ENCODE assay signal across 16 cellular contexts in genomic region chr17:58343131-58343530, GRCh38. TPM values are rescaled to one million over a fixed set of nuclear protein-coding genes. Genes with fewer than 3 reads are reported as not detected.
DNase-seq lines count a peak whose midpoint lies in the region; ATAC-seq, FAIRE-seq and TF ChIP-seq lines count a peak whose summit lies in the region.
"Had no signal": no experiment of that assay in that cellular context is flagged by ENCODE, and none has a peak within 500 bp of the region (broad histone marks: within the 10 kb centered on the region; RNA-seq: fewer than 3 reads in every experiment).

No MANE protein-coding gene starts in this region.

- TF ChIP-seq EP300 in HepG2 (IDR thresholded peaks at IDR 0.05; ENCODE audit: low read depth in 2 of 2, low read length in 2 of 2), result no peak
- TF ChIP-seq EP300 in HepG2 (CRISPR knock-in tag; IDR thresholded peaks at IDR 0.05; ENCODE audit: borderline replicate concordance), result no peak

- H3K27ac ChIP-seq in HepG2 (ENCODE audit: extremely low read length, insufficient read depth, low read length) (no peak overlapping the region), right lobe of liver (no peak overlapping the region), osteoblast (ENCODE audit: low read depth, low read length) (no peak overlapping the region)
- H3K27ac ChIP-seq: parathyroid adenoma had no signal

- H4K20me1 ChIP-seq in HepG2 (ENCODE audit: insufficient read depth, low read length) (no peaks in the 10 kb centered on the region), osteoblast (ENCODE audit: insufficient read depth, low read length) (no peaks in the 10 kb centered on the region)

- peaks cover 16% of the 10 kb centered on the region for H3K4me1 ChIP-seq in HepG2 (ENCODE audit: insufficient read depth, low read length)
- no peaks in the 10 kb centered on the region for H3K4me1 ChIP-seq in right lobe of liver
- H3K4me1 ChIP-seq in osteoblast (ENCODE audit: insufficient read depth, low read length), result peaks cover 15% of the 10 kb centered on the region
- H3K4me1 ChIP-seq: parathyroid adenoma had no signal

- in situ Hi-C loops in HepG2 (cut with HindIII; ENCODE audit: extremely low pct_ligation_motif_present, low pct_unique_long_range_greater_than_20kb), result no loop called here

- CTCF ChIA-PET in HepG2 (lab: Yijun Ruan, JAX; ENCODE audit: low intra/inter-chr PET ratio, low total read pairs), result no interaction called here
- CTCF ChIA-PET in T-cell (lab: Charles Lee), result interaction anchor here (1.9 to 9.6 kb wide), 6 partner anchors 8 to 74 kb away, joined by 5 to 191 read pairs (median 28); partner anchors contain the start of genes RNF43 (in 1 of the 2) and SUPT4H1 (in 1 of the 2)

- intact Hi-C loops in HepG2 (cut with micrococcal nuclease; ENCODE audit: unreplicated experiment), result no loop called here
- intact Hi-C loops in right lobe of liver (cut with DNase I), result no loop called here

- H3K27me3 Mint-ChIP-seq in T-cell, result no peaks in the 10 kb centered on the region
- peaks cover 12 to 27% (median 18%) of the 10 kb centered on the region in 3 donors for H3K27me3 Mint-ChIP-seq in immature natural killer cell (ENCODE audit: low read depth in 3 of 3)

- H3K36me3 Mint-ChIP-seq in T-cell (peaks cover 33% of the 10 kb centered on the region), immature natural killer cell (peaks cover 22 to 46% (median 27%) of the 10 kb centered on the region in 3 donors)

- BruUV-seq in HepG2 (replicated peaks; lab: Mats Ljungman, UMichigan), result no TSS peak

- TF ChIP-seq RAD21 in HepG2 (CRISPR knock-in tag; IDR thresholded peaks at IDR 0.05), result no peak

- H2AFZ ChIP-seq in HepG2 (ENCODE audit: low read length), result no peak overlapping the region
- H2AFZ ChIP-seq in osteoblast (ENCODE audit: low read length), result no peak overlapping the region
- H2AFZ ChIP-seq: parathyroid adenoma had no signal

- H3K4me2 ChIP-seq in HepG2 (ENCODE audit: low read depth, low read length), result no peak overlapping the region
- H3K4me2 ChIP-seq in osteoblast (ENCODE audit: insufficient read depth, low read length), result no peak overlapping the region

- POLR2A ChIA-PET in HepG2 (lab: Yijun Ruan, JAX), result interaction anchor here (1.4 to 5.3 kb wide), 8 partner anchors 9 to 73 kb away, joined by 3 to 39 read pairs (median 12); partner anchors contain the start of genes RNF43 and SUPT4H1
- POLR2A ChIA-PET in T-cell (lab: Charles Lee), result interaction anchor here in 1 of 2 donors (1.1 kb wide), 1 partner anchor 16 kb away, joined by 3 read pairs; no protein-coding TSS in a partner anchor

- FAIRE-seq in HepG2 (lab: Jason Lieb, UNC), result no peak

- H3K36me3 ChIP-seq in HepG2 (replicated peaks in 1 of 2; ENCODE audit: control insufficient read depth in 1 of 2, insufficient read depth in 2 of 2, low read length in 2 of 2), result peaks cover 28 to 44% of the 10 kb centered on the region in 2 experiments
- peaks cover 0 to 32% (median 17%) of the 10 kb centered on the region in 4 donors for H3K36me3 ChIP-seq in right lobe of liver
- H3K36me3 ChIP-seq in osteoblast (ENCODE audit: insufficient read depth, low read length), result peaks cover 39% of the 10 kb centered on the region

- peak overlapping the region; percentile 98 to 99 for H3K27ac Mint-ChIP-seq in T-cell
- H3K27ac Mint-ChIP-seq in immature natural killer cell, result peak overlapping the region; percentile 94 to 99 (median 96)

- DNase-seq in HepG2 (ENCODE audit: low spot score) (no peak), right lobe of liver (no peak), T-cell (no peak), immature natural killer cell (no peak), iPS-NIHi11 (ENCODE audit: low spot score) (no peak), osteoblast (ENCODE audit: insufficient read length, low spot score, missing footprints) (no peak)
- DNase-seq: effector CD4-positive, alpha-beta T cell; H7; Kasumi-1; mesenchymal stem cell; NCI-H1930; NCI-H748 treated with DMSO at 0.1 percent for 48 hours had no signal

- ATAC-seq in HepG2, result no peak
- ATAC-seq in right lobe of liver, result no peak
- no peak for ATAC-seq in T-cell (replicated peaks in 1 of 4)
- ATAC-seq in GM21576 (IDR thresholded peaks at IDR 0.05; ENCODE audit: unreplicated experiment), result no peak
- no peak for ATAC-seq in GM21737 (IDR thresholded peaks at IDR 0.05; ENCODE audit: unreplicated experiment)
- ATAC-seq: Right ventricle myocardium inferior had no signal

- H3K9ac ChIP-seq in HepG2 (ENCODE audit: insufficient read depth, low read depth, low read length), result no peak overlapping the region
- H3K9ac ChIP-seq: parathyroid adenoma had no signal

- H3K4me3 ChIP-seq in HepG2 (replicated peaks in 1 of 3; ENCODE audit: insufficient read depth in 1 of 3, low read depth in 2 of 3, low read length in 3 of 3), result no peak overlapping the region
- H3K4me3 ChIP-seq in right lobe of liver, result no peak overlapping the region
- no peak overlapping the region for H3K4me3 ChIP-seq in osteoblast (ENCODE audit: insufficient read depth, low read length)

- peaks cover 91 to 98% (median 91%) of the 10 kb centered on the region in 3 donors for H3K4me1 Mint-ChIP-seq in T-cell
- peaks cover 84 to 99% of the 10 kb centered on the region in 2 donors for H3K4me1 Mint-ChIP-seq in immature natural killer cell

- peak overlapping the region; percentile 84 to 100 (median 100) for H3K4me3 Mint-ChIP-seq in T-cell
- H3K4me3 Mint-ChIP-seq in immature natural killer cell, result peak overlapping the region; percentile 80 to 95 (median 85)

- H3K9me3 Mint-ChIP-seq in T-cell (no peaks in the 10 kb centered on the region), immature natural killer cell (no peaks in the 10 kb centered on the region)

- H3K27me3 ChIP-seq in HepG2 (ENCODE audit: control insufficient read depth in 1 of 2, insufficient read depth in 2 of 2, low read length in 2 of 2) (no peaks in the 10 kb centered on the region), right lobe of liver (no peaks in the 10 kb centered on the region), osteoblast (ENCODE audit: insufficient read depth, low read length) (no peaks in the 10 kb centered on the region)

- H3K79me2 ChIP-seq in HepG2 (ENCODE audit: insufficient read depth, low read length) (no peaks in the 10 kb centered on the region), osteoblast (ENCODE audit: insufficient read depth, low read length) (no peaks in the 10 kb centered on the region)
- H3K79me2 ChIP-seq: parathyroid adenoma had no signal

- TF ChIP-seq CTCF in HepG2 (CRISPR knock-in tag; IDR thresholded peaks at IDR 0.05) (no peak), right lobe of liver (IDR thresholded peaks at IDR 0.05) (no peak), osteoblast (IDR thresholded peaks at IDR 0.05; ENCODE audit: extremely low read depth, low read depth, low read length) (no peak)

- TF ChIP-seq POLR2A in HepG2 (IDR thresholded peaks at IDR 0.05; ENCODE audit: insufficient read depth in 1 of 2, low read depth in 2 of 2, low read length in 2 of 2) (no peak), right lobe of liver (IDR thresholded peaks at IDR 0.05) (no peak)

- 98% methylated on average over 4 of the region's 4 CpGs for WGBS in HepG2 (ENCODE audit: low lambda C conversion rate)
- 73% methylated on average over 4 of the region's 4 CpGs for WGBS in right lobe of liver (ENCODE audit: insufficient coverage, low coverage, low lambda C conversion rate, missing lambda C conversion rate)

- no peaks in the 10 kb centered on the region for H3K9me3 ChIP-seq in HepG2 (ENCODE audit: low read length)
- no peaks in the 10 kb centered on the region for H3K9me3 ChIP-seq in right lobe of liver
- H3K9me3 ChIP-seq in osteoblast (ENCODE audit: low read depth, low read length), result no peaks in the 10 kb centered on the region

RNA-seq across cellular contexts. Expression of gene SUPT4H1, which starts 8.9 kb away (rescaled TPM):
- total RNA-seq in HepG2 (2016; rRNA removed; fragmentation: Illumina TruSeq; extraction: Trizol), result 155 and 252 TPM in 2 replicates
- 72.2 and 76.4 TPM in 2 replicates for total RNA-seq in HepG2 (2016; cell fraction: cytosol; rRNA removed; fragmentation: Illumina TruSeq; extraction: Trizol; ENCODE audit: low read depth)
- total RNA-seq in HepG2 (2016; cell fraction: insoluble cytoplasmic fraction; rRNA removed; fragmentation: Illumina TruSeq; extraction: Trizol), result 169 and 290 TPM in 2 replicates
- 130 and 134 TPM in 2 replicates for total RNA-seq in HepG2 (2016; cell fraction: membrane; rRNA removed; fragmentation: Illumina TruSeq; extraction: Trizol)
- total RNA-seq in HepG2 (2016; cell fraction: nucleus; rRNA removed; fragmentation: Illumina TruSeq; extraction: Trizol), result 74.4 and 75.7 TPM in 2 replicates
- polyA plus RNA-seq in HepG2 (2011; rRNA removed), result 231 and 244 TPM in 2 replicates
- 148 and 229 TPM in 2 replicates for polyA plus RNA-seq in HepG2 (2011; cell fraction: cytosol; rRNA removed)
- 65.5 and 71.0 TPM in 2 replicates for polyA plus RNA-seq in HepG2 (2011; cell fraction: nucleus; rRNA removed)
- polyA plus RNA-seq in HepG2 (2012), result 227 and 249 TPM in 2 replicates
- 105 and 107 TPM in 2 replicates for polyA plus RNA-seq in HepG2 (2016; cell fraction: cytosol; fragmentation: Illumina TruSeq; extraction: Trizol; ENCODE audit: low read depth)
- polyA plus RNA-seq in HepG2 (2016; cell fraction: insoluble cytoplasmic fraction; fragmentation: Illumina TruSeq; extraction: Trizol; ENCODE audit: low read depth), result 309 and 341 TPM in 2 replicates
- polyA plus RNA-seq in HepG2 (2016; cell fraction: membrane; fragmentation: Illumina TruSeq; extraction: Trizol; ENCODE audit: low read depth), result 144 and 156 TPM in 2 replicates
- polyA plus RNA-seq in HepG2 (2016; cell fraction: nucleus; fragmentation: Illumina TruSeq; extraction: Trizol; ENCODE audit: insufficient read depth, low read depth), result 164 and 191 TPM in 2 replicates
- 68.7 and 109 TPM in 2 replicates for polyA minus RNA-seq in HepG2 (2011; rRNA and poly(A)+ RNA removed; ENCODE audit: low replicate concordance)
- 45.1 and 56.8 TPM in 2 replicates for polyA minus RNA-seq in HepG2 (2011; cell fraction: cytosol; rRNA and poly(A)+ RNA removed)
- 51.9 and 61.5 TPM in 2 replicates for polyA minus RNA-seq in HepG2 (2011; cell fraction: nucleus; rRNA and poly(A)+ RNA removed)
- total RNA-seq in right lobe of liver, result 10 to 100 TPM; 24.8 to 50.9 (median 37.0) TPM
- 10 to 100 TPM; 40.5 to 77.3 (median 63.2) TPM for total RNA-seq in T-cell
- polyA plus RNA-seq in immature natural killer cell, result 100 to 1,000 TPM; 133 to 170 (median 136) TPM
- total RNA-seq in osteoblast, result 49.9 and 60.7 TPM in 2 replicates

RNA-seq across cellular contexts. Expression of gene TSPOAP1, which starts 14.5 kb away (rescaled TPM):
- total RNA-seq in HepG2 (2016; rRNA removed; fragmentation: Illumina TruSeq; extraction: Trizol) (not detected in 2 replicates), right lobe of liver (1 to 10 TPM in 5 of 6 experiments, under 1 TPM in 1; 0.87 to 8.3 (median 3.8) TPM), T-cell (10 to 100 TPM; 15.6 to 62.7 (median 19.9) TPM), osteoblast (3.8 and 4.3 TPM in 2 replicates)
- not detected in 2 replicates for total RNA-seq in HepG2 (2016; cell fraction: cytosol; rRNA removed; fragmentation: Illumina TruSeq; extraction: Trizol; ENCODE audit: low read depth)
- total RNA-seq in HepG2 (2016; cell fraction: insoluble cytoplasmic fraction; rRNA removed; fragmentation: Illumina TruSeq; extraction: Trizol), result not detected in 2 replicates
- not detected in 2 replicates for total RNA-seq in HepG2 (2016; cell fraction: membrane; rRNA removed; fragmentation: Illumina TruSeq; extraction: Trizol)
- not detected in 2 replicates for total RNA-seq in HepG2 (2016; cell fraction: nucleus; rRNA removed; fragmentation: Illumina TruSeq; extraction: Trizol)
- polyA plus RNA-seq in HepG2 (2011; rRNA removed) (0.25 TPM in 1 of 2 replicates, not detected in the other), immature natural killer cell (10 to 100 TPM in 1 of 3 donors, 1 to 10 TPM in 2; 7.1 to 32.1 (median 8.4) TPM)
- polyA plus RNA-seq in HepG2 (2011; cell fraction: cytosol; rRNA removed), result 0.03 TPM in 1 of 2 replicates, not detected in the other
- 0.09 and 0.50 TPM in 2 replicates for polyA plus RNA-seq in HepG2 (2011; cell fraction: nucleus; rRNA removed)
- polyA plus RNA-seq in HepG2 (2012), result 0.03 TPM in 1 of 2 replicates, not detected in the other
- polyA plus RNA-seq in HepG2 (2016; cell fraction: cytosol; fragmentation: Illumina TruSeq; extraction: Trizol; ENCODE audit: low read depth), result not detected in 2 replicates
- not detected in 2 replicates for polyA plus RNA-seq in HepG2 (2016; cell fraction: insoluble cytoplasmic fraction; fragmentation: Illumina TruSeq; extraction: Trizol; ENCODE audit: low read depth)
- polyA plus RNA-seq in HepG2 (2016; cell fraction: membrane; fragmentation: Illumina TruSeq; extraction: Trizol; ENCODE audit: low read depth), result not detected in 2 replicates
- polyA plus RNA-seq in HepG2 (2016; cell fraction: nucleus; fragmentation: Illumina TruSeq; extraction: Trizol; ENCODE audit: insufficient read depth, low read depth), result not detected in 2 replicates
- polyA minus RNA-seq in HepG2 (2011; rRNA and poly(A)+ RNA removed; ENCODE audit: low replicate concordance), result 0.26 TPM in 1 of 2 replicates, not detected in the other
- not detected in 2 replicates for polyA minus RNA-seq in HepG2 (2011; cell fraction: cytosol; rRNA and poly(A)+ RNA removed)
- polyA minus RNA-seq in HepG2 (2011; cell fraction: nucleus; rRNA and poly(A)+ RNA removed), result under 0.01 TPM in 1 of 2 replicates, not detected in the other
